ENCODE assay signal across 18 cellular contexts in genomic region chr10:133249975-133250754, GRCh38. TPM values are rescaled to one million over a fixed set of nuclear protein-coding genes. Genes with fewer than 3 reads are reported as not detected.
"Had no signal": no experiment of that assay in that cellular context is flagged by ENCODE, and none has a peak within 500 bp of the region (broad histone marks: within the 10 kb centered on the region; RNA-seq: fewer than 3 reads in every experiment).

No MANE protein-coding gene starts in this region.

- H3K9me3 Mint-ChIP-seq: immature natural killer cell had no signal

- H3K9me3 ChIP-seq: ascending aorta, esophagus squamous epithelium, psoas muscle, spleen, suprapubic skin, upper lobe of left lung had no signal

- H3K27me3 Mint-ChIP-seq: activated naive CD8-positive, alpha-beta T cell had no signal

- H3K36me3 ChIP-seq: ascending aorta, esophagus squamous epithelium, spleen, suprapubic skin, upper lobe of left lung had no signal

- H3K27ac ChIP-seq: ascending aorta, esophagus squamous epithelium, foreskin keratinocyte, psoas muscle, spleen, suprapubic skin, upper lobe of left lung had no signal

- H3K27ac Mint-ChIP-seq: activated naive CD8-positive, alpha-beta T cell had no signal

- H3K4me3 Mint-ChIP-seq: activated naive CD8-positive, alpha-beta T cell; immature natural killer cell had no signal

- H3K4me1 ChIP-seq: ascending aorta, foreskin keratinocyte, psoas muscle, suprapubic skin had no signal

- ATAC-seq: foreskin keratinocyte, psoas muscle, sciatic nerve had no signal

- H3K4me3 ChIP-seq: ascending aorta, esophagus squamous epithelium, lung, psoas muscle, spleen, suprapubic skin, upper lobe of left lung had no signal

- H3K36me3 Mint-ChIP-seq: activated naive CD8-positive, alpha-beta T cell; immature natural killer cell had no signal

- DNase-seq: activated CD4-positive, CD25-positive, alpha-beta regulatory T cell treated with anti-CD3 and anti-CD28 coated beads, Interleukin-2, amount 50 U/mL, for 72 hours; activated effector memory CD4-positive, alpha-beta T cell treated with Interleukin-2 at 50 U/mL for 16 hours; activated T-cell treated with anti-CD3 and anti-CD28 coated beads for 4 hours; esophagus squamous epithelium; foreskin keratinocyte; immature natural killer cell; midbrain; psoas muscle; spleen; stimulated activated CD4-positive, alpha-beta T cell treated with anti-CD3 and anti-CD28 coated beads, Interleukin-1b, Interleukin-23, amount 100 ng/mL, for 48 hours; stimulated activated naive CD4-positive, alpha-beta T cell had no signal

- H3K4me1 Mint-ChIP-seq: immature natural killer cell had no signal

RNA-seq across cellular contexts. Expression of gene VENTX, which starts 12.5 kb away (rescaled TPM):
- total RNA-seq: foreskin keratinocyte had no signal

RNA-seq across cellular contexts. Expression of gene UTF1, which starts 20.1 kb away (rescaled TPM):
- total RNA-seq: ascending aorta, esophagus squamous epithelium, foreskin keratinocyte, omental fat pad, psoas muscle, sciatic nerve, suprapubic skin had no signal
